In the genomic region with DNA sequence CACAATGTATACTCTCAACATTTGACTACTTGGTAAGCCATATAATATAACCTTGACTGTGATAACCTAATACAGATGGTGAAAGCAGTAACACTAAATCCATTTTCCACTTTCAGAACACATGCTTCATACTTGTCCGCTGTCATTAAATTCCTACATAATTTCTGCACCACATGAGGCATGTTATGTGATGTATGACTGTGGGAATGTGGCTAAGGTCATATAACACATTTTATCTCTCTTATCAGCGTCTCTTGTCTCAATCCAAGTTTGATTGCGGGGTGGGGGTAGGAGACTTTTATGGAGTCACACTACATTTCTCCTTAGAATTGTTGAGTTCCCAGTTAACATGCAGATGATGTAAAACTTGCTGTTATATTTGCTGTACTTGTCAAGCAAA, we compare ENCODE assay signal across 18 cellular contexts.
"Had no signal": no experiment of that assay in that cellular context is flagged by ENCODE, and none has a peak within 500 bp of the region (broad histone marks: within the 10 kb centered on the region; RNA-seq: fewer than 3 reads in every experiment).

No MANE protein-coding gene starts in this region.

- H3K9me3 ChIP-seq: ovary, transverse colon had no signal

- H3K4me3 ChIP-seq: ovary, transverse colon had no signal

- H3K4me1 Mint-ChIP-seq: activated naive CD8-positive, alpha-beta T cell treated with anti-CD3 and anti-CD28 coated beads for 36 hours had no signal

- H3K4me3 Mint-ChIP-seq: activated CD4-positive, alpha-beta T cell treated with anti-CD3 and anti-CD28 coated beads for 36 hours; activated CD8-positive, alpha-beta T cell treated with anti-CD3 and anti-CD28 coated beads for 36 hours; activated naive CD8-positive, alpha-beta T cell treated with anti-CD3 and anti-CD28 coated beads for 36 hours; activated T-cell treated with anti-CD3 and anti-CD28 coated beads, Interleukin-2, amount 50 U/mL, for 72 hours; stimulated activated memory B cell treated with anti-CD40 and anti-IgM and Interleukin-4, amounts not matched to agents 10 μg/mL and 1 μg/mL and 100 μg/mL, for 72 hours had no signal

- FAIRE-seq: endometrium, small intestine had no signal

- H3K27me3 Mint-ChIP-seq: activated CD4-positive, alpha-beta T cell treated with anti-CD3 and anti-CD28 coated beads for 36 hours; activated CD8-positive, alpha-beta T cell treated with anti-CD3 and anti-CD28 coated beads for 36 hours; activated naive CD8-positive, alpha-beta T cell treated with anti-CD3 and anti-CD28 coated beads for 36 hours; stimulated activated memory B cell treated with anti-CD40 and anti-IgM and Interleukin-4, amounts not matched to agents 10 μg/mL and 1 μg/mL and 100 μg/mL, for 72 hours had no signal

- H3K27me3 ChIP-seq: ovary had no signal

- H3K36me3 ChIP-seq: ovary, transverse colon had no signal

- H3K27ac Mint-ChIP-seq: activated CD4-positive, alpha-beta T cell treated with anti-CD3 and anti-CD28 coated beads for 36 hours; activated CD8-positive, alpha-beta T cell treated with anti-CD3 and anti-CD28 coated beads for 36 hours; activated naive CD8-positive, alpha-beta T cell treated with anti-CD3 and anti-CD28 coated beads for 36 hours; activated T-cell treated with anti-CD3 and anti-CD28 coated beads, Interleukin-2, amount 50 U/mL, for 72 hours; stimulated activated memory B cell treated with anti-CD40 and anti-IgM and Interleukin-4, amounts not matched to agents 10 μg/mL and 1 μg/mL and 100 μg/mL, for 72 hours had no signal

- H3K27ac ChIP-seq: ovary had no signal

- DNase-seq: activated CD4-positive, alpha-beta T cell treated with anti-CD3 and anti-CD28 coated beads for 36 hours; activated CD8-positive, alpha-beta memory T cell treated with anti-CD3 and anti-CD28 coated beads, Interleukin-2, amount 50 U/mL, for 4 hours; activated CD8-positive, alpha-beta T cell treated with anti-CD3 and anti-CD28 coated beads for 36 hours; activated gamma-delta T cell treated with Interleukin-2 at 50 U/mL for 16 hours; activated naive CD8-positive, alpha-beta T cell treated with anti-CD3 and anti-CD28 coated beads for 36 hours; activated T-cell treated with anti-CD3 and anti-CD28 coated beads, Interleukin-2, amount 50 U/mL, for 72 hours; aorta; central memory CD4-positive, alpha-beta T cell; foreskin melanocyte; left colon; mammary epithelial cell; ovary; small intestine; substantia nigra; T-helper 9 cell; transverse colon had no signal

- H3K36me3 Mint-ChIP-seq: activated naive CD8-positive, alpha-beta T cell treated with anti-CD3 and anti-CD28 coated beads for 36 hours; stimulated activated memory B cell treated with anti-CD40 and anti-IgM and Interleukin-4, amounts not matched to agents 10 μg/mL and 1 μg/mL and 100 μg/mL, for 72 hours had no signal

- H3K9me3 Mint-ChIP-seq: activated CD8-positive, alpha-beta T cell treated with anti-CD3 and anti-CD28 coated beads for 36 hours; activated naive CD8-positive, alpha-beta T cell treated with anti-CD3 and anti-CD28 coated beads for 36 hours; activated T-cell treated with anti-CD3 and anti-CD28 coated beads, Interleukin-2, amount 50 U/mL, for 72 hours; stimulated activated memory B cell treated with anti-CD40 and anti-IgM and Interleukin-4, amounts not matched to agents 10 μg/mL and 1 μg/mL and 100 μg/mL, for 72 hours had no signal
